8 cellular contexts compared by ENCODE assay signal in genomic region chr10:119178371-119179119, GRCh38. TPM values are rescaled to one million over a fixed set of nuclear protein-coding genes. Genes with fewer than 3 reads are reported as not detected.
DNase-seq lines count a peak whose midpoint lies in the region; ATAC-seq, FAIRE-seq and TF ChIP-seq lines count a peak whose summit lies in the region.

PRDX3 (minus strand) TSS chr10:119178812; CDS start chr10:119178790, 22 bp downstream.

- peak; percentile 96 for FAIRE-seq in GM12892 (lab: Jason Lieb, UNC)

- peak; percentile 40 for TF ChIP-seq CTCF in left ventricle myocardium inferior (IDR thresholded peaks at IDR 0.05; ENCODE audit: borderline replicate concordance)
- TF ChIP-seq CTCF in uterus (IDR thresholded peaks at IDR 0.05), result peak in 3 of 4 experiments; percentile 12 to 37 (median 35)

- DNase-seq in GM12892 (ENCODE audit: insufficient read length), result peak; percentile 68
- DNase-seq in NCI-H146 (lab: John Stamatoyannopoulos, UW), result peak; percentile 95
- peak; percentile 88 to 92 (median 89) for DNase-seq in T-helper 1 cell
- peak; percentile 76 for DNase-seq in amniotic epithelial cell (ENCODE audit: low read depth)
- peak; percentile 96 for DNase-seq in left ventricle myocardium inferior
- DNase-seq in pulmonary artery endothelial cell (ENCODE audit: low read depth, low spot score), result peak; percentile 52
- peak; percentile 92 for DNase-seq in uterus

- intact Hi-C loops in left ventricle myocardium inferior (cut with micrococcal nuclease) (no loop called here), uterus (cut with DNase I; ENCODE audit: low total_unique reads) (no loop called here)

- peak; percentile 86 for ATAC-seq in HG02852 (IDR thresholded peaks at IDR 0.05; ENCODE audit: unreplicated experiment)

- H3K4me1 ChIP-seq in left ventricle myocardium inferior, result peaks cover 29% of the 10 kb centered on the region
- H3K4me1 ChIP-seq in uterus, result no peaks in the 10 kb centered on the region

- peak within 1 kb of the TSS; percentile 96 for H3K27ac ChIP-seq in left ventricle myocardium inferior (replicated peaks)
- H3K27ac ChIP-seq in uterus, result peak within 1 kb of the TSS; percentile 92 to 95

- H3K4me3 ChIP-seq in left ventricle myocardium inferior (peak within 1 kb of the TSS; percentile 85), uterus (peak within 1 kb of the TSS; percentile 78 to 89)

- TF ChIP-seq POLR2A in GM12892 (IDR thresholded peaks at IDR 0.05; ENCODE audit: low read depth, low read length), result peak; percentile 94
- TF ChIP-seq POLR2A in uterus (IDR thresholded peaks at IDR 0.05), result peak; percentile 60 to 84

- H3K9me3 ChIP-seq in left ventricle myocardium inferior (replicated peaks), result no peaks in the 10 kb centered on the region
- H3K9me3 ChIP-seq in uterus, result no peaks in the 10 kb centered on the region

- H3K36me3 ChIP-seq in left ventricle myocardium inferior (peaks cover 24% of the 10 kb centered on the region), uterus (no peaks in the 10 kb centered on the region)

- H3K27me3 ChIP-seq in left ventricle myocardium inferior (ENCODE audit: low read depth) (no peaks in the 10 kb centered on the region), uterus (no peaks in the 10 kb centered on the region)

RNA-seq across cellular contexts. Expression of gene PRDX3, which starts in this region (rescaled TPM):
- 290 TPM for polyA plus RNA-seq in GM12892 (2012; ENCODE audit: missing spikeins)
- total RNA-seq in left ventricle myocardium inferior (301 TPM), pulmonary artery endothelial cell (237 and 272 TPM in 2 replicates), uterus (100 to 1,000 TPM in 3 of 4 donors, 10 to 100 TPM in 1; 90.6 to 231 (median 141) TPM)

Comparison
In these comparisons a context has a peak if more than half of its experiments do, and no peak if none do; other contexts are left out.
1. Peak in every context shown above with its lines: DNase-seq, ATAC-seq, H3K4me3 ChIP-seq and H3K27ac ChIP-seq.